Comparison of ENCODE assay signal across 8 cellular contexts in the genomic region with DNA sequence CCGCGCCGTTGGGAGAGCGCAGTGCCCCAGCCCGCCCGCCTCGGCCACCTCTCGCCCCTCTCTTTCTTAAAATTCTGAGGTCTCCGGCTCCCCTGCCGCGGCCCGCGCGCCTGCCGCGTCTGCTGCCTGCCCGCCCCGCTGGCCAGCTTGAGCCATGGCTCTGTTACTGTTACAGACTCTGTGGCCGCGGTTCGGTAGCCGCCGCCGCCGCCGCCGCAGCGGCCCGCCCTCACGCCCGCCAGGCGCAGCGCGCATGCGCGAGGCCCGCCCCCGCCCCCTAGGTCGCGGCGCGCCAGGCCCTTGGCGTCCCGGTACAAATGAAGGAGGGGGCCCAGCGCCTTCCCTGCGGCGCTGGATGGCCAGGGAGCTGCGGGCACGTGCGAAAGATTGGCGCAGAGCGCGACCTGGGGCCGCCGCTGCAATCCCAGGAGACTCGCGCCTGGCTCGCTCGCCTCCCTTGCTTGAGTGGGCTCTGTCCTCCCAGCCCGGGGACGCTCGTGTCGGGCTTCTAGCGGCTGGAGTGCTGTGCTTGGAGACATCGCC. TPM values are rescaled to one million over a fixed set of nuclear protein-coding genes. Genes with fewer than 3 reads are reported as not detected.
DNase-seq lines count a peak whose midpoint lies in the region; ATAC-seq and TF ChIP-seq lines count a peak whose summit lies in the region.

A gene (minus strand): TSS at position 171 of the 543 bp plus-strand sequence. CDS start 452 bp downstream, outside the sequence.

- intact Hi-C loops in left ventricle myocardium superior (cut with micrococcal nuclease): no loop called here

- peak within 1 kb of the TSS; percentile 48 for H3K4me3 ChIP-seq in retinal pigment epithelial cell (ENCODE audit: low read length)

- DNase-seq in COLO829 (ENCODE audit: low spot score) (peak; percentile 31), OCI-M1 (lab: John Stamatoyannopoulos, UW) (peak; percentile 26), left ventricle myocardium superior (peak; percentile 72), retinal pigment epithelial cell (ENCODE audit: low read depth) (no peak), amniotic stem cell (lab: John Stamatoyannopoulos, UW) (no peak)
- DNase-seq in activated naive CD4-positive, alpha-beta T cell treated with anti-CD3 and anti-CD28 coated beads, Interleukin-2, amount 50 U/mL, for 16 hours: peak; percentile 55

- ATAC-seq in GM19438 (IDR thresholded peaks at IDR 0.05; ENCODE audit: low read depth, unreplicated experiment) (peak; percentile 85), HG03460 (IDR thresholded peaks at IDR 0.05; ENCODE audit: unreplicated experiment) (peak; percentile 51), left ventricle myocardium superior (peak; percentile 91)

- TF ChIP-seq CTCF in retinal pigment epithelial cell (conservative IDR thresholded peaks at IDR 0.05; ENCODE audit: low read depth, low read length): no peak

RNA-seq across cellular contexts. Expression of the gene that starts here (rescaled TPM):
- total RNA-seq in left ventricle myocardium superior: not detected

Comparison
In these comparisons a context has a peak if more than half of its experiments do, and no peak if none do; other contexts are left out.
1. Peak in DNase-seq and ATAC-seq in left ventricle myocardium superior; RNA of the gene not detected or under 1 TPM.
2. DNase-seq: peak in COLO829 (single experiment), OCI-M1 (single experiment) and activated naive CD4-positive, alpha-beta T cell treated with anti-CD3 and anti-CD28 coated beads, Interleukin-2, amount 50 U/mL, for 16 hours (single experiment); none in retinal pigment epithelial cell (single experiment) and amniotic stem cell (single experiment).
3. Peak in every context shown above with its lines, with median percentiles within 50 percentile points of each other: ATAC-seq.